Comparison of ENCODE assay signal across 1 cellular context in the genomic region with DNA sequence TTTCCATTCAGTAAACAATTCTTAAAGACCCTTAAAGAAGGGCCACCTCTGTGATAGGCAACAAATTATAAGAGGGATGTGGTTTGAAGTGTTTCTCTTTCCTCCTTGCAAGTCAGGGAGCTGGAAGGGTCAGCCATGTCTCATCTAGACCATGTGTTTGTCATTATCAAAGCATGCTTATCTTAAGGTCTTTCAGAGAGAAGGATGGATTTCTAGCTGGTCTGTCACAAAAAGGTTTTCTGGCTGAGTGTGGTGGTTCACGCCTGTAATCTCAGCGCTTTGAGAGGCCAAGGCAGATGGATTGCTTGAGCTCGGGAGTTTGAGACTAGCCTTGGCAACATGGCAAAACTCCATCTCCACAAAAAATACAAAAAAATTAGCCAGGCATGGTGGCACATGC.
TF ChIP-seq lines count a peak whose summit lies in the region.

No MANE protein-coding gene starts in this region.

TF ChIP-seq in endothelial cell of umbilical vein, 7 proteins besides CTCF, POLR2A, EP300 and RAD21:
- no peak for TF ChIP-seq GATA2 (IDR thresholded peaks at IDR 0.05; ENCODE audit: insufficient read depth, insufficient read length, low read depth, low read length)
- no peak for TF ChIP-seq FOS (IDR thresholded peaks at IDR 0.05; ENCODE audit: borderline replicate concordance, insufficient read depth, low read length)
- no peak for TF ChIP-seq JUN (IDR thresholded peaks at IDR 0.05; ENCODE audit: borderline replicate concordance, insufficient read depth, insufficient read length, low read depth)
- TF ChIP-seq MYC (IDR thresholded peaks at IDR 0.05; ENCODE audit: low read depth, low read length) = no peak
- TF ChIP-seq EZH2 (IDR thresholded peaks at IDR 0.05; ENCODE audit: borderline replicate concordance, low read depth, low read length, severe bottlenecking) = no peak
